In the genomic region with DNA sequence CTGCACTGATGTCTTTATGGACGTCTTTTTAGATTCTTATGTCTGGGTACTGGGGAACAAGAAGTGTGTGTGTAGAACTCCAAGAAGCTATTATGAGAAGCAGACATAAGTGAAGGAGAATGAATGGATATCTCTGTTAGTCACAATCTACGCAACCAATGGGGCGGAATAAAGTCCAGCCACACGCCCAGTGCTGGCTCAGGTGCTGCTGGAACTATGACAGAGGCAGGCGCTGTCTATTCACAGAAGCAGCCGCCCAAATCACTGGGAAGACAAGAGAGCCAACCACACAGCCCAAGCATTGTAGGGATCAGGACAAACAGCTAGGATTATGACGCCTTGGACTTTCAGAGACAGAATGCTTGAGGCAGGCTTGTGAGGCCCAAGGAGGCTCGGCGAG, we compare ENCODE assay signal across 14 cellular contexts. TPM values are rescaled to one million over a fixed set of nuclear protein-coding genes. Genes with fewer than 3 reads are reported as not detected.
DNase-seq lines count a peak whose midpoint lies in the region; ATAC-seq, FAIRE-seq and TF ChIP-seq lines count a peak whose summit lies in the region.
"Had no signal": no experiment of that assay in that cellular context is flagged by ENCODE, and none has a peak within 500 bp of the region (broad histone marks: within the 10 kb centered on the region; RNA-seq: fewer than 3 reads in every experiment).

No MANE protein-coding gene starts in this region.

- H3K79me1 ChIP-seq in H1 (ENCODE audit: low read depth, low read length), result no peaks in the 10 kb centered on the region

- H3K4me1 ChIP-seq in CD8-positive, alpha-beta T cell (ENCODE audit: insufficient read depth, low read length), result peaks cover 32% of the 10 kb centered on the region
- peaks cover 64% of the 10 kb centered on the region for H3K4me1 ChIP-seq in OCI-LY3 (ENCODE audit: low read length)
- peaks cover 0 to 3% (median 0%) of the 10 kb centered on the region in 4 experiments; a peak in 1 of 7 replicates for H3K4me1 ChIP-seq in H1 (replicated peaks in 1 of 4; ENCODE audit: control insufficient read depth in 3 of 4, insufficient read depth in 4 of 4, low read length in 3 of 4)
- peaks cover 22% of the 10 kb centered on the region for H3K4me1 ChIP-seq in mucosa of stomach (ENCODE audit: control insufficient read depth, insufficient read depth, low read length)
- no peaks in the 10 kb centered on the region for H3K4me1 ChIP-seq in neural progenitor cell

- no peak overlapping the region for H3K56ac ChIP-seq in H1 (replicated peaks; ENCODE audit: insufficient read length, low read depth, low read length)

- no peak overlapping the region for H2AK5ac ChIP-seq in H1 (ENCODE audit: low read depth, low read length)

- H2BK20ac ChIP-seq in H1 (ENCODE audit: low read length), result no peak overlapping the region

- H3K9me3 Mint-ChIP-seq in CD8-positive, alpha-beta T cell, result peaks cover 7% of the 10 kb centered on the region
- H3K9me3 Mint-ChIP-seq in neural progenitor cell, result peaks cover 11% of the 10 kb centered on the region

- H3K9me3 ChIP-seq in CD8-positive, alpha-beta T cell (ENCODE audit: low read length), result peaks cover 10% of the 10 kb centered on the region
- H3K9me3 ChIP-seq in OCI-LY3 (ENCODE audit: insufficient read depth, low read length), result peaks cover 8% of the 10 kb centered on the region
- H3K9me3 ChIP-seq in H1 (ENCODE audit: insufficient read depth in 2 of 2, low read depth in 1 of 2, low read length in 1 of 2), result peaks cover 0 to under 1% of the 10 kb centered on the region in 2 experiments; a peak in 2 of 4 replicates
- peaks cover 3% of the 10 kb centered on the region for H3K9me3 ChIP-seq in mucosa of stomach (ENCODE audit: control insufficient read depth, low read length)
- no peaks in the 10 kb centered on the region for H3K9me3 ChIP-seq in neural progenitor cell (ENCODE audit: low read depth)
- H3K9me3 ChIP-seq: SK-N-SH had no signal

- no peak overlapping the region for H3K4me3 ChIP-seq in CD8-positive, alpha-beta T cell (ENCODE audit: low read depth, low read length)
- H3K4me3 ChIP-seq in OCI-LY3 (ENCODE audit: low read length) (no peak overlapping the region), H1 (ENCODE audit: extremely low read depth in 1 of 4, insufficient read depth in 2 of 4, low read depth in 3 of 4, low read length in 4 of 4) (peak overlapping the region in 1 of 4 experiments; percentile 35; a peak in 2 of 8 replicates), mucosa of stomach (ENCODE audit: low read length) (no peak overlapping the region), neural progenitor cell (no peak overlapping the region)
- H3K4me3 ChIP-seq: BLaER1 had no signal

- H3F3A ChIP-seq in neural progenitor cell (ENCODE audit: low read depth), result no peaks in the 10 kb centered on the region

- intact Hi-C loops in CD8-positive, alpha-beta T cell (cut with DNase I, micrococcal nuclease), result no loop called here

- H3K36me3 Mint-ChIP-seq in CD8-positive, alpha-beta T cell, result peaks cover 81% of the 10 kb centered on the region
- peaks cover 26% of the 10 kb centered on the region for H3K36me3 Mint-ChIP-seq in neural progenitor cell

- no peak overlapping the region for H3K4ac ChIP-seq in H1 (replicated peaks; ENCODE audit: insufficient read length, low read depth, low read length)

- no peaks in the 10 kb centered on the region for H3K23me2 ChIP-seq in H1 (ENCODE audit: low read depth, low read length)

- H4K91ac ChIP-seq in H1 (replicated peaks; ENCODE audit: insufficient read length, low read length), result no peak overlapping the region

- H3K4me1 Mint-ChIP-seq in CD8-positive, alpha-beta T cell (ENCODE audit: low read depth), result peaks cover 75% of the 10 kb centered on the region
- no peaks in the 10 kb centered on the region for H3K4me1 Mint-ChIP-seq in neural progenitor cell

- no peaks in the 10 kb centered on the region for H3K27me3 ChIP-seq in CD8-positive, alpha-beta T cell (ENCODE audit: insufficient read depth, low read length)
- no peaks in the 10 kb centered on the region for H3K27me3 ChIP-seq in OCI-LY3 (ENCODE audit: low read depth, low read length)
- no peaks in the 10 kb centered on the region for H3K27me3 ChIP-seq in H1 (replicated peaks in 1 of 4; ENCODE audit: control insufficient read depth in 3 of 4, extremely low read depth in 1 of 4, insufficient read depth in 3 of 4, low read length in 3 of 4)
- no peaks in the 10 kb centered on the region for H3K27me3 ChIP-seq in mucosa of stomach (ENCODE audit: control insufficient read depth, insufficient read depth, low read length)
- H3K27me3 ChIP-seq in neural progenitor cell, result no peaks in the 10 kb centered on the region
- H3K27me3 ChIP-seq: BLaER1 had no signal

- H4K8ac ChIP-seq in H1 (ENCODE audit: extremely low read depth, insufficient read depth, low read length), result no peak overlapping the region

- H3K4me2 ChIP-seq in OCI-LY3 (ENCODE audit: low read length) (peak overlapping the region; percentile 17), H1 (ENCODE audit: insufficient read depth in 1 of 2, low read depth in 2 of 2, low read length in 2 of 2) (peak overlapping the region; percentile 1 to 35; a peak in 3 of 4 replicates), neural progenitor cell (no peak overlapping the region)
- H3K4me2 ChIP-seq: BLaER1, SK-N-SH had no signal

- H3K27ac Mint-ChIP-seq in CD8-positive, alpha-beta T cell, result peak overlapping the region; percentile 86
- no peak overlapping the region for H3K27ac Mint-ChIP-seq in neural progenitor cell

- no peak for TF ChIP-seq EP300 in H1 (IDR thresholded peaks at IDR 0.05; ENCODE audit: borderline replicate concordance in 1 of 2, low read depth in 2 of 2, low read length in 2 of 2)

- peak overlapping the region; percentile 76 for H3K4me3 Mint-ChIP-seq in CD8-positive, alpha-beta T cell
- no peak overlapping the region for H3K4me3 Mint-ChIP-seq in neural progenitor cell

- no peak overlapping the region for H2BK15ac ChIP-seq in H1 (ENCODE audit: low read length)

- no peak overlapping the region for H2BK5ac ChIP-seq in H1 (ENCODE audit: low read depth, low read length)

- CTCF ChIA-PET in CD8-positive, alpha-beta T cell (lab: Charles Lee), result interaction anchor here (0.6 to 12.9 kb wide), 31 partner anchors 11 to 207 kb away, joined by 3 to 220 read pairs (median 4); partner anchors contain the start of genes ERN1 and GH1
- CTCF ChIA-PET in H1 (lab: Charles Lee; ENCODE audit: partially characterized antibody), result interaction anchor here (0.7 to 13.9 kb wide), 44 partner anchors 9 to 226 kb away, joined by 3 to 238 read pairs (median 6); partner anchors contain the start of genes ERN1 and GH1

- no peak overlapping the region for H2BK120ac ChIP-seq in H1 (replicated peaks; ENCODE audit: low read depth, low read length)

- H4K5ac ChIP-seq in H1 (ENCODE audit: insufficient read length, low read depth, low read length), result no peak overlapping the region

- peaks cover 8% of the 10 kb centered on the region for H3K36me3 ChIP-seq in CD8-positive, alpha-beta T cell (ENCODE audit: insufficient read depth, low read length)
- peaks cover 75% of the 10 kb centered on the region for H3K36me3 ChIP-seq in OCI-LY3 (replicated peaks; ENCODE audit: low read depth, low read length)
- H3K36me3 ChIP-seq in H1 (ENCODE audit: control insufficient read depth in 2 of 4, insufficient read depth in 4 of 4, low read length in 3 of 4), result peaks cover 0 to 2% (median 0%) of the 10 kb centered on the region in 4 experiments; a peak in 1 of 8 replicates
- no peaks in the 10 kb centered on the region for H3K36me3 ChIP-seq in mucosa of stomach (ENCODE audit: control insufficient read depth, insufficient read depth, low read length)
- H3K36me3 ChIP-seq in neural progenitor cell, result no peaks in the 10 kb centered on the region

- no peak for TF ChIP-seq RAD21 in H1 (IDR thresholded peaks at IDR 0.05 in 1 of 2, conservative IDR thresholded peaks at IDR 0.05 in 1 of 2; ENCODE audit: low read depth in 2 of 2, low read length in 2 of 2)

- POLR2A ChIA-PET in CD8-positive, alpha-beta T cell (lab: Charles Lee), result interaction anchor here (0.9 to 5.1 kb wide), 12 partner anchors 10 to 81 kb away, joined by 3 to 28 read pairs (median 4); partner anchors contain the start of gene ERN1
- POLR2A ChIA-PET in H1 (lab: Charles Lee; ENCODE audit: partially characterized antibody), result interaction anchor here (0.9 to 1.5 kb wide), 5 partner anchors 28 to 83 kb away, joined by 3 to 18 read pairs (median 4); partner anchors contain the start of gene ERN1

- H3K9ac ChIP-seq in OCI-LY3 (ENCODE audit: low read length), result no peak overlapping the region
- no peak overlapping the region; a peak in 1 of 7 replicates for H3K9ac ChIP-seq in H1 (replicated peaks in 1 of 4; ENCODE audit: extremely low read depth in 1 of 4, low read depth in 3 of 4, low read length in 3 of 4)
- peak overlapping the region; percentile 38 for H3K9ac ChIP-seq in mucosa of stomach (ENCODE audit: low read length)
- H3K9ac ChIP-seq in neural progenitor cell, result no peak overlapping the region
- H3K9ac ChIP-seq: BLaER1, SK-N-SH had no signal

- no peak for DNase-seq in CD8-positive, alpha-beta T cell
- DNase-seq in H1 (ENCODE audit: low read depth in 1 of 2, low spot score in 2 of 2) (no peak), neural progenitor cell (ENCODE audit: low spot score) (no peak)
- DNase-seq: NCI-H2081 treated with DMSO at 0.1 percent for 48 hours had no signal

- 89% methylated on average over 9 of the region's 9 CpGs; no CpG with 5 or more reads in 1 of the 2 experiments for WGBS in H1 (ENCODE audit: extremely low coverage in 1 of 2, insufficient coverage in 1 of 2, insufficient read length in 1 of 2, insufficient replicate concordance in 2 of 2, low coverage in 1 of 2, low lambda C conversion rate in 2 of 2, missing lambda C conversion rate in 1 of 2), 2 experiments

- H2BK12ac ChIP-seq in H1 (ENCODE audit: low read depth, low read length), result no peak overlapping the region

- H3K23ac ChIP-seq in H1 (ENCODE audit: insufficient read length), result no peak overlapping the region

- ATAC-seq in CD8-positive, alpha-beta T cell, result no peak
- ATAC-seq in SK-N-SH treated with all-trans-retinoic acid at 6 μM for 48 hours (no peak), GM18907 (IDR thresholded peaks at IDR 0.05; ENCODE audit: unreplicated experiment) (no peak), GM21390 (IDR thresholded peaks at IDR 0.05; ENCODE audit: unreplicated experiment) (no peak)

- H2AFZ ChIP-seq in OCI-LY3 (ENCODE audit: low read depth, low read length) (no peak overlapping the region), H1 (ENCODE audit: low read length) (0 out of 2 replicates have a peak overlapping the region, but pooled peaks have one; percentile 31), neural progenitor cell (replicated peaks) (no peak overlapping the region)

- FAIRE-seq in H1 (lab: Jason Lieb, UNC), result no peak
- FAIRE-seq: colon, G401.6, keratinocyte had no signal

- TF ChIP-seq POLR2A in H1 (IDR thresholded peaks at IDR 0.05; ENCODE audit: control extremely low read depth in 1 of 2, low read depth in 2 of 2, low read length in 2 of 2), result no peak

- TF ChIP-seq CTCF in CD8-positive, alpha-beta T cell (IDR thresholded peaks at IDR 0.05), result no peak
- TF ChIP-seq CTCF in OCI-LY3 (IDR thresholded peaks at IDR 0.05; ENCODE audit: low read depth, low read length) (no peak), H1 (IDR thresholded peaks at IDR 0.05; ENCODE audit: control extremely low read depth in 1 of 3, insufficient read depth in 1 of 3, low read depth in 1 of 3, low read length in 3 of 3) (no peak), neural progenitor cell (IDR thresholded peaks at IDR 0.05) (no peak)

- H3K27ac ChIP-seq in CD8-positive, alpha-beta T cell (ENCODE audit: low read depth, low read length), result no peak overlapping the region
- H3K27ac ChIP-seq in OCI-LY3 (ENCODE audit: low read length), result peak overlapping the region; percentile 89
- no peak overlapping the region for H3K27ac ChIP-seq in H1 (ENCODE audit: low read depth, low read length)
- no peak overlapping the region for H3K27ac ChIP-seq in neural progenitor cell
- H3K27ac ChIP-seq: BLaER1 had no signal

- no peak overlapping the region for H3K14ac ChIP-seq in H1 (ENCODE audit: insufficient read length)

- H4K20me1 ChIP-seq in OCI-LY3 (ENCODE audit: insufficient read depth, low read length) (no peaks in the 10 kb centered on the region), H1 (replicated peaks in 1 of 2; ENCODE audit: control insufficient read depth in 1 of 2, insufficient read depth in 2 of 2, low read length in 2 of 2) (no peaks in the 10 kb centered on the region), neural progenitor cell (ENCODE audit: low read depth) (no peaks in the 10 kb centered on the region)
- H4K20me1 ChIP-seq: BLaER1 had no signal

- no peak overlapping the region for H3K18ac ChIP-seq in H1 (ENCODE audit: extremely low read depth, low read length)

- H3K79me2 ChIP-seq in OCI-LY3 (ENCODE audit: low read length) (no peaks in the 10 kb centered on the region), H1 (ENCODE audit: control insufficient read depth in 1 of 2, insufficient read depth in 2 of 2, low read length in 2 of 2) (no peaks in the 10 kb centered on the region), neural progenitor cell (ENCODE audit: low read depth) (no peaks in the 10 kb centered on the region)

- H3K27me3 Mint-ChIP-seq in CD8-positive, alpha-beta T cell (ENCODE audit: low read depth), result no peaks in the 10 kb centered on the region
- H3K27me3 Mint-ChIP-seq in neural progenitor cell (ENCODE audit: insufficient read depth, low read depth), result no peaks in the 10 kb centered on the region

RNA-seq across cellular contexts. Expression of gene ICAM2, which starts 43.9 kb away (rescaled TPM):
- total RNA-seq in CD8-positive, alpha-beta T cell, result 10 to 100 TPM; 38.0 to 38.7 TPM
- 0.45 TPM in 1 of 2 replicates, not detected in the other for total RNA-seq in H1 (2021; fragmentation: NEBNext Ultra II Directional; extraction: Animal tissue kit (Norgen Biotek cat#: 25700))
- 0.63 and 0.77 TPM in 2 replicates for polyA plus RNA-seq in H1 (2011; rRNA removed)
- polyA plus RNA-seq in H1 (2011; cell fraction: cytosol; rRNA removed), result 0.44 TPM
- polyA plus RNA-seq in H1 (2011; cell fraction: nucleus; rRNA removed), result 0.60 TPM
- polyA plus RNA-seq in H1 (2012, experiment 1 of 2), result 0.27 to 0.81 TPM (median 0.46 TPM) in 3 of 4 replicates, not detected in the other
- polyA plus RNA-seq in H1 (2012, experiment 2 of 2), result 0.47 TPM
- polyA plus RNA-seq in H1 (2013, experiment 1 of 2), result 0.18 TPM
- 0.24 TPM for polyA plus RNA-seq in H1 (2013, experiment 2 of 2)
- 0.51 and 1.6 TPM in 2 replicates for polyA minus RNA-seq in H1 (2011; rRNA and poly(A)+ RNA removed)
- polyA minus RNA-seq in H1 (2011; cell fraction: cytosol; rRNA and poly(A)+ RNA removed), result not detected
- polyA minus RNA-seq in H1 (2011; cell fraction: nucleus; rRNA and poly(A)+ RNA removed), result not detected
- not detected in 2 replicates for total RNA-seq in neural progenitor cell (ENCODE audit: low replicate concordance)

Comparison
In these comparisons a context has a peak if more than half of its experiments do, and no peak if none do; other contexts are left out.
1. RNA of gene ICAM2, which starts 43.9 kb away (total RNA-seq): 38.0 to 38.7 TPM in CD8-positive, alpha-beta T cell; 0.45 TPM in H1 and not detected in neural progenitor cell; every median in the first group is over 10 times any median in the second.